In genomic region chr1:19463204-19463803, GRCh38 we compare ENCODE assay signal across 8 cellular contexts. TPM values are rescaled to one million over a fixed set of nuclear protein-coding genes. Genes with fewer than 3 reads are reported as not detected.
DNase-seq lines count a peak whose midpoint lies in the region; ATAC-seq and TF ChIP-seq lines count a peak whose summit lies in the region.

No MANE protein-coding gene starts in this region.

- H3K9me3 ChIP-seq in spleen: no peaks in the 10 kb centered on the region

- no peaks in the 10 kb centered on the region for H3K27me3 ChIP-seq in spleen (replicated peaks in 1 of 7)

- no peak for TF ChIP-seq POLR2A in spleen (IDR thresholded peaks at IDR 0.05)

- H3K4me1 ChIP-seq in spleen: peaks cover 56 to 100% (median 99%) of the 10 kb centered on the region in 6 donors

- H3K27ac ChIP-seq in spleen: peak overlapping the region; percentile 64 to 94 (median 85)

- no peaks in the 10 kb centered on the region for H3K27me3 Mint-ChIP-seq in activated naive CD4-positive, alpha-beta T cell treated with anti-CD3 and anti-CD28 coated beads, Interleukin-2, amount 50 U/mL, for 24 hours

- peaks cover 8% of the 10 kb centered on the region for H3K36me3 Mint-ChIP-seq in activated naive CD4-positive, alpha-beta T cell treated with anti-CD3 and anti-CD28 coated beads, Interleukin-2, amount 50 U/mL, for 24 hours

- H3K4me1 Mint-ChIP-seq in activated naive CD4-positive, alpha-beta T cell treated with anti-CD3 and anti-CD28 coated beads, Interleukin-2, amount 50 U/mL, for 24 hours: peaks cover 93% of the 10 kb centered on the region

- intact Hi-C loops in spleen (cut with DNase I; ENCODE audit: low total_unique reads): no loop called here

- no peak for TF ChIP-seq CTCF in spleen (IDR thresholded peaks at IDR 0.05 in 8 of 11, conservative IDR thresholded peaks at IDR 0.05 in 3 of 11)

- peaks cover 0 to 34% (median 0%) of the 10 kb centered on the region in 6 donors for H3K36me3 ChIP-seq in spleen

- ATAC-seq in GM19468 (IDR thresholded peaks at IDR 0.05; ENCODE audit: extremely low read depth, unreplicated experiment) (peak; percentile 31), HG03432 (IDR thresholded peaks at IDR 0.05; ENCODE audit: unreplicated experiment) (peak; percentile 43), HG02763 (IDR thresholded peaks at IDR 0.05; ENCODE audit: unreplicated experiment) (no peak)

- no peaks in the 10 kb centered on the region for H3K9me3 Mint-ChIP-seq in activated naive CD4-positive, alpha-beta T cell treated with anti-CD3 and anti-CD28 coated beads, Interleukin-2, amount 50 U/mL, for 24 hours

- H3K4me3 Mint-ChIP-seq in activated naive CD4-positive, alpha-beta T cell treated with anti-CD3 and anti-CD28 coated beads, Interleukin-2, amount 50 U/mL, for 24 hours: peak overlapping the region; percentile 82

- DNase-seq in spleen (peak; percentile 89), NCI-H1694 treated with DMSO at 0.1 percent for 48 hours (lab: John Stamatoyannopoulos, UW) (no peak), Kasumi-1 (lab: John Stamatoyannopoulos, UW) (no peak), SW 1271 (lab: John Stamatoyannopoulos, UW) (no peak)

- H3K27ac Mint-ChIP-seq in activated naive CD4-positive, alpha-beta T cell treated with anti-CD3 and anti-CD28 coated beads, Interleukin-2, amount 50 U/mL, for 24 hours: peak overlapping the region; percentile 95

- WGBS in spleen, 5 donors: 21 to 49% (median 23%) methylated on average over 4 of the region's 4 CpGs

- H3K4me3 ChIP-seq in spleen: peak overlapping the region in 1 of 8 donors; percentile 49

RNA-seq across cellular contexts. Expression of gene CAPZB, which starts 22.0 kb away (rescaled TPM):
- total RNA-seq in spleen: 100 to 1,000 TPM; 139 to 386 (median 302) TPM
- 100 to 1,000 TPM; 221 to 281 (median 274) TPM for polyA plus RNA-seq in spleen
